In the genomic region with DNA sequence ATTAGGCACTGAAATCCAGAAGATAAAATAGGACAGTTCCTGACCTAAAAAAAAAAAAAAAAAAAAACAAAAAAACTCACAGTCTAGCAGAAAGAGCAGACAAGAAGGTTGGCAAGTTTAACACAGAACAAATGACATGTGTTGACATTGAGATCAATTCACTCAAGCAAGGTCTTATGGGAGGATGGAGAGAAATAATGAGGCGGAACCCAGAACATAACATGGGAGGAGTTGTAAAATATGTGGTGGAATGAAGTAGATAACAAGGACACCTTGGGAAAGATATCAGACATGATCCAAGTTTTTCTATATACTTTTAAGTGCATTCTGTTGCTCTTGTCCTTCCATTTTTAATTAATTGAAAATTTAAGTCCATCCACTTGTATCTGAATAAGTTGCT, we compare ENCODE assay signal across 23 cellular contexts.
"Had no signal": no experiment of that assay in that cellular context is flagged by ENCODE, and none has a peak within 500 bp of the region (broad histone marks: within the 10 kb centered on the region; RNA-seq: fewer than 3 reads in every experiment).

No MANE protein-coding gene starts in this region.

- H3K4me3 ChIP-seq: neural progenitor cell, ovary, psoas muscle, right lobe of liver, sigmoid colon, stomach, thoracic aorta, thyroid gland, tibial nerve, upper lobe of left lung, vagina had no signal

- H3K4me2 ChIP-seq: neural progenitor cell had no signal

- H3K27ac ChIP-seq: neural progenitor cell, ovary, parathyroid adenoma, psoas muscle, right lobe of liver, sigmoid colon, stomach, thoracic aorta, thyroid gland, tibial nerve, upper lobe of left lung, vagina had no signal

- H2AFZ ChIP-seq: neural progenitor cell, parathyroid adenoma had no signal

- H3K36me3 ChIP-seq: neural progenitor cell, ovary, thyroid gland, vagina had no signal

- H3K4me1 ChIP-seq: neural progenitor cell, parathyroid adenoma, psoas muscle, right lobe of liver, sigmoid colon, stomach, thyroid gland, tibial nerve, upper lobe of left lung, vagina had no signal

- H3K79me2 ChIP-seq: parathyroid adenoma had no signal

- ATAC-seq: psoas muscle; right cardiac atrium; right lobe of liver; stimulated activated effector memory CD8-positive, alpha-beta T cell treated with anti-CD3 and anti-CD28 coated beads, Interleukin-12 subunit alpha, Interleukin-12 subunit beta, amount 100 ng/mL, for 72 hours; stimulated activated naive B cell treated with anti-CD40 and anti-IgM and Interleukin-4, amounts not matched to agents 10 μg/mL and 1 μg/mL and 100 μg/mL, for 72 hours had no signal

- H3K9me3 ChIP-seq: ovary, psoas muscle, right lobe of liver, sigmoid colon, stomach, thoracic aorta, thyroid gland, tibial nerve, upper lobe of left lung, vagina had no signal

- H3K27me3 ChIP-seq: neural progenitor cell, ovary, right lobe of liver, sigmoid colon, stomach, thyroid gland, tibial nerve, upper lobe of left lung, vagina had no signal

- DNase-seq: occipital lobe; ovary; posterior cingulate gyrus; psoas muscle; right cardiac atrium; right lobe of liver; sigmoid colon; small intestine; stimulated activated CD4-positive, alpha-beta T cell treated with anti-CD3 and anti-CD28 coated beads, Interleukin-15, amount 100 ng/mL, for 24 hours; stimulated activated CD4-positive, alpha-beta T cell treated with anti-CD3 and anti-CD28 coated beads, Interleukin-2, amount 100 ng/mL, for 24 hours; stimulated activated CD4-positive, alpha-beta T cell treated with anti-CD3 and anti-CD28 coated beads, Interleukin-2, amount 100 ng/mL, for 48 hours; stimulated activated CD4-positive, alpha-beta T cell treated with anti-CD3 and anti-CD28 coated beads, Interleukin-4, amount 100 ng/mL, for 24 hours; stimulated activated naive B cell treated with anti-CD40 and anti-IgM and Interleukin-4, amounts not matched to agents 10 μg/mL and 1 μg/mL and 100 μg/mL, for 72 hours; stimulated activated naive CD4-positive, alpha-beta T cell treated with Interleukin-2 at 50 U/mL for 16 hours; stomach; thyroid gland; upper lobe of left lung had no signal

- H3K9ac ChIP-seq: neural progenitor cell, parathyroid adenoma had no signal
